ENCODE assay signal across 23 cellular contexts in the genomic region with DNA sequence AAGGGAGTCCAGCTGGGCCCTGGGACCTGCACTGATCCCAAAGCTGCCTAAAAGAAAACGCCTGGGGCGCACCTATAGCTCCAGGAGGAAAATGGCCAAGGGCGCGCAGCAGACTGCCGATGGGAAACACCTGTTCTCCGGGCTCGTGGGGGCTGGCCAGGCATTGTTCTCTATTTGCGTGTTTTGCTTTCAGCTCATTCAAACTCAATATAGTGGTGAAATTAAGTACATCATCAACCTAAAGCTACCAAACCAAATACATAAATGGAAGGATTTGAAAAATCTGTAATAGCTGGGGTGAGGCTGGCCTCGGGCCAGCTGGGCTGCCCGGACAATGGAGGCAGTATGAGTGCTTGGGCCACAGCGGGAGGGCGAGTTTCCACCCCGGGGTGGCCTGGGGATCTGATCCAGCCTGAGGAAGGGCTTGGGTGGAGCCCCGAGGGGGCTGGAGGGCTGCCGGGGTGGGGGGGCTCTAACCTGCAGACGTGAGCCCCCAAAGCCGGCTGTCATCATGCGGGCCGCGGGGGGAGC.
DNase-seq lines count a peak whose midpoint lies in the region; ATAC-seq, FAIRE-seq and TF ChIP-seq lines count a peak whose summit lies in the region.
"Had no signal": no experiment of that assay in that cellular context is flagged by ENCODE, and none has a peak within 500 bp of the region (broad histone marks: within the 10 kb centered on the region; RNA-seq: fewer than 3 reads in every experiment).

No MANE protein-coding gene starts in this region.

- H3K4me1 ChIP-seq in suprapubic skin = no peaks in the 10 kb centered on the region
- H3K4me1 ChIP-seq: BE2C, left ventricle myocardium inferior, SJSA1 had no signal

- H3K27me3 ChIP-seq in suprapubic skin = no peaks in the 10 kb centered on the region
- H3K27me3 ChIP-seq: brain microvascular endothelial cell, neutrophil, SJSA1 had no signal

- no peaks in the 10 kb centered on the region for H3K9me3 Mint-ChIP-seq in naive thymus-derived CD8-positive, alpha-beta T cell
- H3K9me3 Mint-ChIP-seq: T-helper 1 cell treated with Interleukin-12 subunit alpha and Interleukin-12 subunit beta and Interleukin-4 antibody, amounts not matched to agents 30 μg/mL and 1 μg/mL, for 36 hours had no signal

- no peaks in the 10 kb centered on the region for H3K4me1 Mint-ChIP-seq in naive thymus-derived CD8-positive, alpha-beta T cell

- ATAC-seq in GM21447 (IDR thresholded peaks at IDR 0.05; ENCODE audit: unreplicated experiment) = no peak
- ATAC-seq in naive thymus-derived CD8-positive, alpha-beta T cell = no peak
- ATAC-seq: A549, Panc1 had no signal

- DNase-seq in activated CD8-positive, alpha-beta memory T cell treated with anti-CD3 and anti-CD28 coated beads, Interleukin-2, amount 50 U/mL, for 48 hours = peak; percentile 8
- DNase-seq in activated CD8-positive, alpha-beta memory T cell treated with anti-CD3 and anti-CD28 coated beads, Interleukin-2, amount 50 U/mL, for 4 hours = no peak
- peak; percentile 92 for DNase-seq in NCI-H146 (lab: John Stamatoyannopoulos, UW)
- peak; percentile 30 for DNase-seq in dermis blood vessel endothelial cell
- peak; percentile 31 to 55 for DNase-seq in suprapubic skin (ENCODE audit: low spot score in 2 of 2)
- no peak for DNase-seq in naive thymus-derived CD8-positive, alpha-beta T cell
- DNase-seq in urothelium cell line (ENCODE audit: low spot score) = no peak
- DNase-seq: activated CD4-positive, alpha-beta T cell treated with anti-CD3 and anti-CD28 coated beads for 48 hours; BE2C; brain microvascular endothelial cell; glutamatergic neuron; KG1; left ventricle myocardium inferior; stimulated activated CD8-positive, alpha-beta memory T cell treated with anti-CD3 and anti-CD28 coated beads, Interleukin-4, amount 100 ng/mL, for 48 hours had no signal

- no peak for FAIRE-seq in urothelium cell line (lab: Jason Lieb, UNC)
- FAIRE-seq: A549, colon, D721Med, G401.6 had no signal

- H3K27ac Mint-ChIP-seq in naive thymus-derived CD8-positive, alpha-beta T cell = no peak overlapping the region
- H3K27ac Mint-ChIP-seq: T-helper 1 cell treated with Interleukin-12 subunit alpha and Interleukin-12 subunit beta and Interleukin-4 antibody, amounts not matched to agents 30 μg/mL and 1 μg/mL, for 36 hours had no signal

- H3K36me3 Mint-ChIP-seq in naive thymus-derived CD8-positive, alpha-beta T cell = no peaks in the 10 kb centered on the region

- H3K36me3 ChIP-seq in suprapubic skin = no peaks in the 10 kb centered on the region
- H3K36me3 ChIP-seq: BE2C, brain microvascular endothelial cell, left ventricle myocardium inferior, neutrophil, SJSA1 had no signal

- no peaks in the 10 kb centered on the region for H3K27me3 Mint-ChIP-seq in naive thymus-derived CD8-positive, alpha-beta T cell

- no peak overlapping the region for H3K4me3 ChIP-seq in suprapubic skin
- H3K4me3 ChIP-seq: A549, left ventricle myocardium inferior, SJSA1 had no signal

- H3K4me3 Mint-ChIP-seq in naive thymus-derived CD8-positive, alpha-beta T cell = no peak overlapping the region
- H3K4me3 Mint-ChIP-seq: T-helper 1 cell treated with Interleukin-12 subunit alpha and Interleukin-12 subunit beta and Interleukin-4 antibody, amounts not matched to agents 30 μg/mL and 1 μg/mL, for 36 hours had no signal

- 73% methylated on average over 20 of the region's 20 CpGs for WGBS in suprapubic skin

- no peaks in the 10 kb centered on the region for H3K9me3 ChIP-seq in suprapubic skin
- H3K9me3 ChIP-seq: A549, BE2C, left ventricle myocardium inferior, neutrophil, SJSA1 had no signal

- POLR2A ChIA-PET in naive thymus-derived CD8-positive, alpha-beta T cell (lab: Charles Lee) = no interaction called here

- no peak for TF ChIP-seq POLR2A in suprapubic skin (IDR thresholded peaks at IDR 0.05)

- no peak for TF ChIP-seq EP300 in suprapubic skin (IDR thresholded peaks at IDR 0.05)

- no peak overlapping the region for H3K27ac ChIP-seq in suprapubic skin
- H3K27ac ChIP-seq: A549, brain microvascular endothelial cell, left ventricle myocardium inferior, neutrophil, SJSA1 had no signal

- TF ChIP-seq CTCF in suprapubic skin (IDR thresholded peaks at IDR 0.05) = no peak

Comparison
In these comparisons a context has a peak if more than half of its experiments do, and no peak if none do; other contexts are left out.
1. DNase-seq: peak in activated CD8-positive, alpha-beta memory T cell treated with anti-CD3 and anti-CD28 coated beads, Interleukin-2, amount 50 U/mL, for 48 hours (single experiment), NCI-H146 (single experiment), dermis blood vessel endothelial cell (single experiment) and suprapubic skin (2 of 2); none in activated CD8-positive, alpha-beta memory T cell treated with anti-CD3 and anti-CD28 coated beads, Interleukin-2, amount 50 U/mL, for 4 hours (single experiment), naive thymus-derived CD8-positive, alpha-beta T cell (0 of 10) and urothelium cell line (single experiment).